In genomic region chr13:37009692-37010091, GRCh38 we compare ENCODE assay signal across 1 cellular context.
TF ChIP-seq lines count a peak whose summit lies in the region.

No MANE protein-coding gene starts in this region.

TF ChIP-seq in WTC11, 78 proteins besides CTCF, POLR2A, EP300 and RAD21:
- TF ChIP-seq USF2 (CRISPR knock-in tag; IDR thresholded peaks at IDR 0.05) (no peak), CDX4 (CRISPR knock-in tag; IDR thresholded peaks at IDR 0.05; ENCODE audit: borderline replicate concordance) (no peak), E2F4 (CRISPR knock-in tag; IDR thresholded peaks at IDR 0.05; ENCODE audit: borderline replicate concordance, low read depth) (no peak), MYBL2 (CRISPR knock-in tag; IDR thresholded peaks at IDR 0.05) (no peak), TEAD1 (CRISPR knock-in tag; IDR thresholded peaks at IDR 0.05) (no peak), NR1H2 (CRISPR knock-in tag; IDR thresholded peaks at IDR 0.05) (no peak), IRF2 (CRISPR knock-in tag; IDR thresholded peaks at IDR 0.05; ENCODE audit: borderline replicate concordance, low read depth) (no peak), ZSCAN18 (CRISPR knock-in tag; IDR thresholded peaks at IDR 0.05) (no peak), ATF3 (CRISPR knock-in tag; conservative IDR thresholded peaks at IDR 0.05) (no peak), FOXP4 (CRISPR knock-in tag; IDR thresholded peaks at IDR 0.05) (no peak)
